15 cellular contexts compared by ENCODE assay signal in genomic region chr2:42241517-42241916, GRCh38.
DNase-seq lines count a peak whose midpoint lies in the region; ATAC-seq and TF ChIP-seq lines count a peak whose summit lies in the region.
"Had no signal": no experiment of that assay in that cellular context is flagged by ENCODE, and none has a peak within 500 bp of the region (broad histone marks: within the 10 kb centered on the region; RNA-seq: fewer than 3 reads in every experiment).

No MANE protein-coding gene starts in this region.

- peak; percentile 11 to 61 for DNase-seq in HAP-1 (ENCODE audit: low spot score in 2 of 2)
- no peak for DNase-seq in effector memory CD8-positive, alpha-beta T cell
- DNase-seq in nephron progenitor cell: no peak
- DNase-seq in DMS 273 treated with DMSO at 0.1 percent for 48 hours (lab: John Stamatoyannopoulos, UW): no peak
- DNase-seq in kidney tubule cell (ENCODE audit: low spot score): no peak
- no peak for DNase-seq in NCI-H2227 (lab: John Stamatoyannopoulos, UW; ENCODE audit: unreplicated experiment)
- DNase-seq: COR-L47, DMS53, H7, Karpas-422, NCI-H187 treated with DMSO at 0.1 percent for 48 hours, NCI-H446 treated with DMSO at 0.1 percent for 48 hours, NCI-H774, Right ventricle myocardium superior had no signal

- peak overlapping the region in 6 of 11 experiments; percentile 61 to 74 (median 67); a peak in 7 of 22 replicates for H3K4me2 ChIP-seq in BLaER1 treated with 17β-estradiol and CSF1 and Interleukin-3, amounts not matched to agents 10 nM and 100 nM

- no peaks in the 10 kb centered on the region for H3K27me3 ChIP-seq in BLaER1 treated with 17β-estradiol and CSF1 and Interleukin-3, amounts not matched to agents 10 nM and 100 nM
- H3K27me3 ChIP-seq in HAP-1 (ENCODE audit: low read depth): no peaks in the 10 kb centered on the region

- TF ChIP-seq CTCF in nephron progenitor cell (IDR thresholded peaks at IDR 0.05): no peak

- H3K4me3 ChIP-seq in BLaER1 treated with 17β-estradiol and CSF1 and Interleukin-3, amounts not matched to agents 10 nM and 100 nM: no peak overlapping the region
- no peak overlapping the region for H3K4me3 ChIP-seq in HAP-1

- in situ Hi-C loops in HAP-1 (cut with MboI; ENCODE audit: low sequenced_read_pairs): no loop called here

- no peaks in the 10 kb centered on the region for H3K27me3 Mint-ChIP-seq in effector memory CD8-positive, alpha-beta T cell
- H3K27me3 Mint-ChIP-seq in nephron progenitor cell (ENCODE audit: low read depth, poor library complexity): no peaks in the 10 kb centered on the region

- H4K20me1 ChIP-seq in BLaER1 treated with 17β-estradiol and CSF1 and Interleukin-3, amounts not matched to agents 10 nM and 100 nM: peaks cover 0 to 85% (median 20%) of the 10 kb centered on the region in 11 experiments; a peak in 12 of 22 replicates

- H3K9me3 Mint-ChIP-seq in effector memory CD8-positive, alpha-beta T cell: no peaks in the 10 kb centered on the region
- no peaks in the 10 kb centered on the region for H3K9me3 Mint-ChIP-seq in nephron progenitor cell

- no peak overlapping the region for H3K9ac ChIP-seq in BLaER1 treated with 17β-estradiol and CSF1 and Interleukin-3, amounts not matched to agents 10 nM and 100 nM

- peaks cover 17 to 25% (median 22%) of the 10 kb centered on the region in 10 experiments for H3K4me1 ChIP-seq in BLaER1 treated with 17β-estradiol and CSF1 and Interleukin-3, amounts not matched to agents 10 nM and 100 nM
- peaks cover 19% of the 10 kb centered on the region for H3K4me1 ChIP-seq in HAP-1

- no peaks in the 10 kb centered on the region for H3K9me3 ChIP-seq in BLaER1 treated with 17β-estradiol and CSF1 and Interleukin-3, amounts not matched to agents 10 nM and 100 nM (replicated peaks in 1 of 11)
- H3K9me3 ChIP-seq in HAP-1: no peaks in the 10 kb centered on the region

- no peak overlapping the region for H3K4me3 Mint-ChIP-seq in effector memory CD8-positive, alpha-beta T cell
- H3K4me3 Mint-ChIP-seq in nephron progenitor cell: no peak overlapping the region

- no peak overlapping the region for H3K27ac ChIP-seq in BLaER1 treated with 17β-estradiol and CSF1 and Interleukin-3, amounts not matched to agents 10 nM and 100 nM

- H3K36me3 Mint-ChIP-seq in effector memory CD8-positive, alpha-beta T cell (ENCODE audit: insufficient read depth): peaks cover 62% of the 10 kb centered on the region
- peaks cover 20% of the 10 kb centered on the region for H3K36me3 Mint-ChIP-seq in nephron progenitor cell (ENCODE audit: low read depth)

- peak overlapping the region; percentile 30 to 69 for H3K27ac Mint-ChIP-seq in effector memory CD8-positive, alpha-beta T cell
- peak overlapping the region; percentile 2 for H3K27ac Mint-ChIP-seq in nephron progenitor cell

- H3K36me3 ChIP-seq in BLaER1 treated with 17β-estradiol and CSF1 and Interleukin-3, amounts not matched to agents 10 nM and 100 nM: peaks cover 7 to 19% (median 12%) of the 10 kb centered on the region in 11 experiments; a peak in 20 of 22 replicates
- H3K36me3 ChIP-seq in HAP-1 (replicated peaks): no peaks in the 10 kb centered on the region

- ATAC-seq in effector memory CD8-positive, alpha-beta T cell (replicated peaks): no peak

- peaks cover 44 to 68% of the 10 kb centered on the region in 2 donors for H3K4me1 Mint-ChIP-seq in effector memory CD8-positive, alpha-beta T cell (ENCODE audit: low read depth in 2 of 2)
- peaks cover 34% of the 10 kb centered on the region for H3K4me1 Mint-ChIP-seq in nephron progenitor cell

Comparison
In these comparisons a context has a peak if more than half of its experiments do, and no peak if none do; other contexts are left out.
1. DNase-seq: peak in HAP-1 (2 of 2); none in effector memory CD8-positive, alpha-beta T cell (0 of 3), nephron progenitor cell (single experiment), DMS 273 treated with DMSO at 0.1 percent for 48 hours (single experiment), kidney tubule cell (single experiment) and NCI-H2227 (single experiment).